Comparison of ENCODE assay signal across 21 cellular contexts in the genomic region with DNA sequence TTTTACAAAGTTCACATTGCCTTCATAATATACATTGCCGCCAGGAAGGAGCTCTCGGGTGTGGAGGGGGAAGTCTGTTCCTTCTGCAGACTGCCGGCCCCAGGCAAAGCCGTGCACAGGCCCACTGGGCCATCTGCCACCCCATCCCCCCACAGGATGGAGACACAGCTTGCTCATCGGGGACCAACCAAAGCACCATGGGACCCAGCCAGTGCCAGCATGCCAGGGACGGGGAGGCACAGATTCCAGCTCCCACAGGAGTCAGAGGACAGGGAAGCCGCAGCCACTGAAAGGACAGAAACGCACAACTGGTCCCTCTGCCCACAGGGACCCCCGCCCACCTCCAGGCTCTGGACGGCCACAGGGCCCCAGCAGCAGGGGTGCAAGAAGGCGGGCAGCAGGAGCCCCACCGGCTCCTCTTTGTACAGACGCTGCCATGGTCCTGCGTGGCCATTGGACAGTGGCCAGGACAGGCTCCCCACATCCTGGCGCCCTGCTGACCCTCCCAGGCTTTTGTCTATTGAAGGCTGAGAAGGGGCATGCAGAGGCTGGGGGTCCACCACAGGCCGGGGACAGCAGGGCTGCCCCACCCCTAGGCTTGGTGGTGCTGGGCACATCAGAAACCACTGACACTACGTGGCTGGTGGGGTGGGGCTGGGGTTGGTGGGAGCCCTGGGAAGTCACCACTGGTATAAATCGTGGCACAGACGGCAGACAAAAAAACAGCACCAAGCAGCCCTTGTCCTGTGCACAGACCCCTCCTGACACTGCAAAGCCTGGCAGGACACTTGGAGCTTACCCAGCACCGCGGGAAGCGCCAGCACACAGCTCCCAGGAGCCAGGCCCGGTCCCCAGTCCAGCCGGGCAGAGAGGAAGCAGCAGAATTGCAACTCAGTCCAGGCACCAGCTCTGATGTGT.
"Had no signal": no experiment of that assay in that cellular context is flagged by ENCODE, and none has a peak within 500 bp of the region (broad histone marks: within the 10 kb centered on the region; RNA-seq: fewer than 3 reads in every experiment).

No MANE protein-coding gene starts in this region.

- H3K9ac ChIP-seq: neural progenitor cell had no signal

- H2AFZ ChIP-seq: neural progenitor cell had no signal

- H3K27me3 ChIP-seq: neural progenitor cell, pancreas, vagina had no signal

- H3K4me1 ChIP-seq: gastroesophageal sphincter, neural progenitor cell, pancreas, tibial nerve, vagina had no signal

- H3K9me3 ChIP-seq: pancreas had no signal

- H3K27ac ChIP-seq: gastroesophageal sphincter, neural progenitor cell, pancreas, tibial nerve, vagina had no signal

- H3K4me3 ChIP-seq: gastroesophageal sphincter, lung, neural progenitor cell, pancreas, tibial nerve, vagina had no signal

- FAIRE-seq: astrocyte, bronchial epithelial cell, endometrium, keratinocyte, pancreas, small intestine had no signal

- ATAC-seq: activated naive CD8-positive, alpha-beta T cell treated with anti-CD3 and anti-CD28 coated beads, Interleukin-2, amount 50 U/mL, for 24 hours; activated T-helper 17 cell treated with anti-CD3 and anti-CD28 coated beads, Interleukin-2, amount 50 U/mL, for 72 hours; gastroesophageal sphincter; pancreas had no signal

- H3K36me3 ChIP-seq: gastroesophageal sphincter, neural progenitor cell, pancreas, tibial nerve, vagina had no signal

- DNase-seq: activated CD4-positive, CD25-positive, alpha-beta regulatory T cell treated with anti-CD3 and anti-CD28 coated beads, Interleukin-2, amount 50 U/mL, for 72 hours; activated naive CD4-positive, alpha-beta T cell treated with anti-CD3 and anti-CD28 coated beads for 36 hours; activated naive CD8-positive, alpha-beta T cell treated with anti-CD3 and anti-CD28 coated beads, Interleukin-2, amount 50 U/mL, for 24 hours; midbrain; retina; small intestine; stimulated activated CD4-positive, alpha-beta T cell treated with anti-CD3 and anti-CD28 coated beads, Interleukin-4, amount 100 ng/mL, for 4 hours; stimulated activated CD8-positive, alpha-beta memory T cell treated with anti-CD3 and anti-CD28 coated beads, Interleukin-4, amount 100 ng/mL, for 48 hours; stimulated activated naive CD4-positive, alpha-beta T cell treated with Interleukin-2 at 50 U/mL for 16 hours; substantia nigra had no signal

- H3K4me2 ChIP-seq: neural progenitor cell had no signal
